8 cellular contexts compared by ENCODE assay signal in the genomic region with DNA sequence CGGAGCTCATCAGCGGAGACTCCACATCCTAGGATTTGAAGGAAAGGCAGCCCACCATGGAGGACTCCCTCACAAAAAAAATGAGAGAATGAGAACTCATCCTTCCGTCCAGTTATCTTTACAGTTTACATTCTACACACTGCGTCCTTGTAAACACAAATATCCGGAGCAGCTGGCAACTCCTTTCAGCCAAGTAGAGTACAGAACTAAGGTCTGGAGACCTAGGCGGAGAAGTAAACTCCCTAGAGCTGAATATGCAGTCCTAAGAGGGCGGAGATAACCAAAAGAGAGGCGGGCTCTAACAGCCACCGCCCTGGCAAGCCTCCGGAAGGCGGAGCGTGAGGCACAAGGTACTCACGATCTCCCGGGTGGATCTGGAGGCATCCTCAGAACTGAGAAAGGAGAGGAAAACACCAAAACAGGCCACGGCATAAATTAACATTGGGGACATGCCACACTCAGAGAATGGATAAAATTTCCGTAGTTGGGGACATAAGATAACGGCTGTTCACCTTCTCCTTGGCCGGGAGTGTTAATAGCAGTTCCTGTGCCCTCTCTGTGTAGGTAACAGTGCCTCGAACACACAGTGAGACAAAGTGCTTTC.
DNase-seq lines count a peak whose midpoint lies in the region; ATAC-seq and TF ChIP-seq lines count a peak whose summit lies in the region.

No MANE protein-coding gene starts in this region.

- CTCF ChIA-PET in GM10248 (lab: Yijun Ruan, JAX): interaction anchor here (7.7 kb wide), 1 partner anchor 85 kb away, joined by 47 read pairs; a partner anchor contains a TSS

- ATAC-seq in HG03378 (IDR thresholded peaks at IDR 0.05; ENCODE audit: unreplicated experiment) (no peak), GM21526 (IDR thresholded peaks at IDR 0.05; ENCODE audit: low FRiP score, unreplicated experiment) (no peak)

- H3K9me3 Mint-ChIP-seq in T-helper 2 cell treated with Interferon-gamma antibody and Interleukin-4, amounts not matched to agents 5 μg/mL and 100 μg/mL, for 36 hours: no peaks in the 10 kb centered on the region

- DNase-seq in GM10248 (ENCODE audit: extremely low spot score) (peak; percentile 45), NCI-H1694 (lab: John Stamatoyannopoulos, UW) (peak; percentile 53), anterior cingulate cortex (lab: John Stamatoyannopoulos, UW) (peak in 56 of 58 donors; percentile 10 to 84 (median 60)), hepatic stellate cell (ENCODE audit: low spot score) (peak; percentile 72), retina (peak; percentile 79)
- DNase-seq in T-helper 2 cell treated with Interferon-gamma antibody and Interleukin-4, amounts not matched to agents 5 μg/mL and 100 μg/mL, for 36 hours (ENCODE audit: low spot score): peak; percentile 83

- H3K4me1 Mint-ChIP-seq in T-helper 2 cell treated with Interferon-gamma antibody and Interleukin-4, amounts not matched to agents 5 μg/mL and 100 μg/mL, for 36 hours (ENCODE audit: low read depth): peaks cover 25% of the 10 kb centered on the region

- H3K27ac Mint-ChIP-seq in T-helper 2 cell treated with Interferon-gamma antibody and Interleukin-4, amounts not matched to agents 5 μg/mL and 100 μg/mL, for 36 hours: peak overlapping the region; percentile 99

- H3K27me3 Mint-ChIP-seq in T-helper 2 cell treated with Interferon-gamma antibody and Interleukin-4, amounts not matched to agents 5 μg/mL and 100 μg/mL, for 36 hours (ENCODE audit: low read depth): no peaks in the 10 kb centered on the region

- peaks cover 5% of the 10 kb centered on the region for H3K36me3 Mint-ChIP-seq in T-helper 2 cell treated with Interferon-gamma antibody and Interleukin-4, amounts not matched to agents 5 μg/mL and 100 μg/mL, for 36 hours (ENCODE audit: low read depth)

- POLR2A ChIA-PET in GM10248 (lab: Yijun Ruan, JAX): interaction anchor here (0.6 to 3.0 kb wide), 7 partner anchors 16 to 571 kb away, joined by 3 to 23 read pairs (median 7); a partner anchor contains a TSS

- no peak for TF ChIP-seq CTCF in GM10248 (IDR thresholded peaks at IDR 0.05; ENCODE audit: control extremely low read depth, extremely low read depth, low read depth, missing control alignments)

- H3K4me3 Mint-ChIP-seq in T-helper 2 cell treated with Interferon-gamma antibody and Interleukin-4, amounts not matched to agents 5 μg/mL and 100 μg/mL, for 36 hours: peak overlapping the region; percentile 95
